30 cellular contexts compared by ENCODE assay signal in genomic region chr10:118436742-118437141, GRCh38.
A peak's percentile ranks its signal among the peaks of the same experiment; 100 is the strongest.
DNase-seq lines count a peak whose midpoint lies in the region; ATAC-seq, FAIRE-seq and TF ChIP-seq lines count a peak whose summit lies in the region.
"Had no signal": no experiment of that assay in that cellular context is flagged by ENCODE, and none has a peak within 500 bp of the region (broad histone marks: within the 10 kb centered on the region; RNA-seq: fewer than 3 reads in every experiment).

No MANE protein-coding gene starts in this region.

- no peak overlapping the region for H3K9ac ChIP-seq in HepG2 (ENCODE audit: insufficient read depth, low read depth, low read length)
- H3K9ac ChIP-seq: BLaER1; BLaER1 treated with 17β-estradiol and CSF1 and Interleukin-3, amounts not matched to agents 10 nM and 100 nM had no signal

- intact Hi-C loops in HepG2 (cut with micrococcal nuclease; ENCODE audit: unreplicated experiment): no loop called here
- intact Hi-C loops in right lobe of liver (cut with DNase I): no loop called here

- H3K27ac ChIP-seq in HepG2 (ENCODE audit: extremely low read length, insufficient read depth, low read length) (no peak overlapping the region), right lobe of liver (no peak overlapping the region), HEK293 (ENCODE audit: extremely low read depth, low read depth, low read length) (no peak overlapping the region)
- H3K27ac ChIP-seq: 22Rv1; A549; BLaER1; BLaER1 treated with 17β-estradiol and CSF1 and Interleukin-3, amounts not matched to agents 10 nM and 100 nM; C4-2B had no signal

- no peak for TF ChIP-seq CTCF in HepG2 (CRISPR knock-in tag; IDR thresholded peaks at IDR 0.05)
- no peak for TF ChIP-seq CTCF in right lobe of liver (IDR thresholded peaks at IDR 0.05)
- no peak for TF ChIP-seq CTCF in HEK293 (tag by site-specific recombination; IDR thresholded peaks at IDR 0.05)

- no peak overlapping the region for H3K4me3 ChIP-seq in HepG2 (replicated peaks in 1 of 3; ENCODE audit: insufficient read depth in 1 of 3, low read depth in 2 of 3, low read length in 3 of 3)
- no peak overlapping the region for H3K4me3 ChIP-seq in right lobe of liver
- H3K4me3 ChIP-seq in HEK293 (ENCODE audit: low read depth, low read length): no peak overlapping the region
- H3K4me3 ChIP-seq: A549; BLaER1; BLaER1 treated with 17β-estradiol and CSF1 and Interleukin-3, amounts not matched to agents 10 nM and 100 nM had no signal

- no peak for ATAC-seq in HepG2
- ATAC-seq in right lobe of liver: no peak
- ATAC-seq: A549; CD8-positive, alpha-beta T cell had no signal

- no peaks in the 10 kb centered on the region for H3K9me3 ChIP-seq in HepG2 (ENCODE audit: low read length)
- H3K9me3 ChIP-seq in right lobe of liver: no peaks in the 10 kb centered on the region
- no peaks in the 10 kb centered on the region for H3K9me3 ChIP-seq in HEK293 (ENCODE audit: control insufficient read depth, insufficient read depth, low read depth, low read length)
- H3K9me3 ChIP-seq: A549, BE2C, BLaER1, Caco-2 had no signal

- no peak overlapping the region for H3K4me2 ChIP-seq in HepG2 (ENCODE audit: low read depth, low read length)
- H3K4me2 ChIP-seq: A549; BLaER1; BLaER1 treated with 17β-estradiol and CSF1 and Interleukin-3, amounts not matched to agents 10 nM and 100 nM had no signal

- POLR2A ChIA-PET in HepG2 (lab: Yijun Ruan, JAX): no interaction called here
- POLR2A ChIA-PET in HEK293 (lab: Yijun Ruan, JAX): no interaction called here

- BruUV-seq in HepG2 (replicated peaks; lab: Mats Ljungman, UMichigan): no TSS peak

- TF ChIP-seq EP300 in HepG2 (IDR thresholded peaks at IDR 0.05; ENCODE audit: low read depth in 2 of 2, low read length in 2 of 2): no peak
- TF ChIP-seq EP300 in HepG2 (CRISPR knock-in tag; IDR thresholded peaks at IDR 0.05; ENCODE audit: borderline replicate concordance): no peak

- no peak overlapping the region for H2AFZ ChIP-seq in HepG2 (ENCODE audit: low read length)

- no peak for DNase-seq in HepG2 (ENCODE audit: low spot score)
- DNase-seq in right lobe of liver: no peak
- no peak for DNase-seq in mesenteric fat pad (ENCODE audit: low spot score)
- DNase-seq: 8988T; ACHN; AML-193; BE2C; C1 segment of cervical spinal cord; Caco-2; Calu3; CD4-positive, alpha-beta memory T cell; CD4-positive, alpha-beta T cell; CD4-positive, CD25-positive, alpha-beta regulatory T cell; CD8-positive, alpha-beta memory T cell; CD8-positive, alpha-beta T cell; COR-L47; DMS 273 treated with DMSO at 0.1 percent for 48 hours; DMS153; DMS53; DMS79 treated with DMSO at 0.1 percent for 48 hours; DND-41; EL had no signal

- TF ChIP-seq RAD21 in HepG2 (CRISPR knock-in tag; IDR thresholded peaks at IDR 0.05): no peak

- H3K27me3 ChIP-seq in HepG2 (ENCODE audit: control insufficient read depth in 1 of 2, insufficient read depth in 2 of 2, low read length in 2 of 2) (no peaks in the 10 kb centered on the region; a peak in 1 of 5 replicates), right lobe of liver (peaks cover 0 to 7% of the 10 kb centered on the region in 2 donors)
- H3K27me3 ChIP-seq: BE2C; BLaER1; BLaER1 treated with 17β-estradiol and CSF1 and Interleukin-3, amounts not matched to agents 10 nM and 100 nM had no signal

- CTCF ChIA-PET in HepG2 (lab: Yijun Ruan, JAX; ENCODE audit: low intra/inter-chr PET ratio, low total read pairs) (no interaction called here), HEK293 (lab: Yijun Ruan, JAX) (interaction anchor here (2.0 kb wide), 1 partner anchor 13 kb away, joined by 7 read pairs; no protein-coding TSS in a partner anchor)

- H3K79me2 ChIP-seq in HepG2 (ENCODE audit: insufficient read depth, low read length): no peaks in the 10 kb centered on the region

- no peak for FAIRE-seq in HepG2 (lab: Jason Lieb, UNC)
- FAIRE-seq: A204.1, A549, D721Med had no signal

- no peaks in the 10 kb centered on the region for H4K20me1 ChIP-seq in HepG2 (ENCODE audit: insufficient read depth, low read length)
- H4K20me1 ChIP-seq: BLaER1; BLaER1 treated with 17β-estradiol and CSF1 and Interleukin-3, amounts not matched to agents 10 nM and 100 nM had no signal

- WGBS in HepG2 (ENCODE audit: low lambda C conversion rate): 3% methylated on average over 1 of the region's 1 CpG
- WGBS in right lobe of liver (ENCODE audit: insufficient coverage, low coverage, low lambda C conversion rate, missing lambda C conversion rate): 43% methylated on average over 1 of the region's 1 CpG

- H3K4me1 ChIP-seq in HepG2 (ENCODE audit: insufficient read depth, low read length): no peaks in the 10 kb centered on the region
- H3K4me1 ChIP-seq in right lobe of liver: no peaks in the 10 kb centered on the region
- H3K4me1 ChIP-seq in HEK293 (ENCODE audit: control insufficient read depth, insufficient read depth, low read length): no peaks in the 10 kb centered on the region
- H3K4me1 ChIP-seq: A549, BE2C, BLaER1, Caco-2 had no signal

- in situ Hi-C loops in HepG2 (cut with HindIII; ENCODE audit: extremely low pct_ligation_motif_present, low pct_unique_long_range_greater_than_20kb): loop anchor here (25.0 kb wide), 1 partner anchor 949 kb away; no protein-coding TSS in a partner anchor

- no peaks in the 10 kb centered on the region for H3K36me3 ChIP-seq in HepG2 (replicated peaks in 1 of 2; ENCODE audit: control insufficient read depth in 1 of 2, insufficient read depth in 2 of 2, low read length in 2 of 2)
- H3K36me3 ChIP-seq in right lobe of liver: no peaks in the 10 kb centered on the region
- no peaks in the 10 kb centered on the region for H3K36me3 ChIP-seq in HEK293 (ENCODE audit: control insufficient read depth in 2 of 2, insufficient read depth in 1 of 2, low read length in 2 of 2)
- H3K36me3 ChIP-seq: BE2C; BLaER1; BLaER1 treated with 17β-estradiol and CSF1 and Interleukin-3, amounts not matched to agents 10 nM and 100 nM had no signal

- TF ChIP-seq POLR2A in HepG2 (IDR thresholded peaks at IDR 0.05; ENCODE audit: insufficient read depth in 1 of 2, low read depth in 2 of 2, low read length in 2 of 2) (no peak), right lobe of liver (IDR thresholded peaks at IDR 0.05) (no peak)

TF ChIP-seq in HepG2, 621 proteins besides CTCF, POLR2A, EP300 and RAD21 (continues in another document):
- TF ChIP-seq MLLT10 (CRISPR knock-in tag; IDR thresholded peaks at IDR 0.05) (no peak), FOXP1 (IDR thresholded peaks at IDR 0.05) (no peak), FOXP1 (CRISPR knock-in tag; IDR thresholded peaks at IDR 0.05) (no peak), ZNF367 (CRISPR knock-in tag; IDR thresholded peaks at IDR 0.05; ENCODE audit: borderline replicate concordance) (no peak)
- TF ChIP-seq, protein P1, sequence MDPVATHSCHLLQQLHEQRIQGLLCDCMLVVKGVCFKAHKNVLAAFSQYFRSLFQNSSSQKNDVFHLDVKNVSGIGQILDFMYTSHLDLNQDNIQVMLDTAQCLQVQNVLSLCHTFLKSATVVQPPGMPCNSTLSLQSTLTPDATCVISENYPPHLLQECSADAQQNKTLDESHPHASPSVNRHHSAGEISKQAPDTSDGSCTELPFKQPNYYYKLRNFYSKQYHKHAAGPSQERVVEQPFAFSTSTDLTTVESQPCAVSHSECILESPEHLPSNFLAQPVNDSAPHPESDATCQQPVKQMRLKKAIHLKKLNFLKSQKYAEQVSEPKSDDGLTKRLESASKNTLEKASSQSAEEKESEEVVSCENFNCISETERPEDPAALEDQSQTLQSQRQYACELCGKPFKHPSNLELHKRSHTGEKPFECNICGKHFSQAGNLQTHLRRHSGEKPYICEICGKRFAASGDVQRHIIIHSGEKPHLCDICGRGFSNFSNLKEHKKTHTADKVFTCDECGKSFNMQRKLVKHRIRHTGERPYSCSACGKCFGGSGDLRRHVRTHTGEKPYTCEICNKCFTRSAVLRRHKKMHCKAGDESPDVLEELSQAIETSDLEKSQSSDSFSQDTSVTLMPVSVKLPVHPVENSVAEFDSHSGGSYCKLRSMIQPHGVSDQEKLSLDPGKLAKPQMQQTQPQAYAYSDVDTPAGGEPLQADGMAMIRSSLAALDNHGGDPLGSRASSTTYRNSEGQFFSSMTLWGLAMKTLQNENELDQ (CRISPR knock-in tag; IDR thresholded peaks at IDR 0.05; ENCODE audit: borderline replicate concordance): no peak

TF ChIP-seq in HEK293, 187 proteins besides CTCF, POLR2A, EP300 and RAD21:
- TF ChIP-seq ATF2 (tag by site-specific recombination; IDR thresholded peaks at IDR 0.05; ENCODE audit: low read depth): peak; percentile 73
- TF ChIP-seq ZNF837 (tag by site-specific recombination; IDR thresholded peaks at IDR 0.05): no peak

Comparison
In these comparisons a context has a peak if more than half of its experiments do, and no peak if none do; other contexts are left out.
1. Of the 63 proteins assayed by ChIP-seq in both HepG2 and HEK293: peak only in HepG2: none; only in HEK293: ATF2; in both: none; in neither: 62.